9 cellular contexts compared by ENCODE assay signal in the genomic region with DNA sequence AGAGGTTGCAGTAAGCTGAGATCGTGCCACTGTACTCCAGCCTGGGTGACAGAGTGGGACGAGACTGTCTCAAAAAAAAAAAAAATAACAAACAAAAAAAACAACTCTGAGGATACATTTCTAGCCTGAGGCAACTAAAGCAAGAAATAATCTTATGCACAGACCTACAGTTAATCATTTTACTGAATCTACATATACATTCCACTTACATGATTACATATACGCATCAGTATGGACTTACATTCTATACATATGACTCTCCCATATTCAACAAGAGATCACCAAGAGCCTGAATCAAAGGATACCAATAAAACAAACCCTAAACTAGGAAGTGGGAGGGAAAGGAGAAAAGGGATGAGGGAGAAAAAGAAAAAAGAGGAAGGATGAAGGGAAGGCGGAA. TPM values are rescaled to one million over a fixed set of nuclear protein-coding genes. Genes with fewer than 3 reads are reported as not detected.
DNase-seq lines count a peak whose midpoint lies in the region; ATAC-seq and TF ChIP-seq lines count a peak whose summit lies in the region.
"Had no signal": no experiment of that assay in that cellular context is flagged by ENCODE, and none has a peak within 500 bp of the region (broad histone marks: within the 10 kb centered on the region; RNA-seq: fewer than 3 reads in every experiment).

No MANE protein-coding gene starts in this region.

- H3K4me3 ChIP-seq in esophagus squamous epithelium = peak overlapping the region in 3 of 4 donors; percentile 68 to 90 (median 76)
- peak overlapping the region; percentile 89 for H3K4me3 ChIP-seq in smooth muscle cell

- H3K9me3 ChIP-seq in esophagus squamous epithelium = no peaks in the 10 kb centered on the region
- no peaks in the 10 kb centered on the region for H3K9me3 ChIP-seq in smooth muscle cell (replicated peaks; ENCODE audit: low read depth)
- H3K9me3 ChIP-seq: uterus had no signal

- CTCF ChIA-PET in T-cell (lab: Charles Lee) = interaction anchor here in 1 of 2 donors (1.7 kb wide), 1 partner anchor 426 kb away, joined by 13 read pairs; no protein-coding TSS in a partner anchor

- H3F3A ChIP-seq in smooth muscle cell (ENCODE audit: low read depth) = no peaks in the 10 kb centered on the region

- H3K27me3 ChIP-seq in esophagus squamous epithelium (no peaks in the 10 kb centered on the region), smooth muscle cell (ENCODE audit: low read depth) (no peaks in the 10 kb centered on the region)
- H3K27me3 ChIP-seq: uterus had no signal

- TF ChIP-seq POLR2A in esophagus squamous epithelium (IDR thresholded peaks at IDR 0.05) = no peak

- no peak for DNase-seq in activated CD4-positive, alpha-beta T cell treated with anti-CD3 and anti-CD28 coated beads, Interleukin-2, amount 10 ng/mL, durations not matched to agents 24 days and 14 days
- DNase-seq in activated CD4-positive, alpha-beta T cell treated with anti-CD3 and anti-CD28 coated beads, Interleukin-2, amount 50 U/mL, for 1 hour = no peak
- DNase-seq in T-cell = no peak
- DNase-seq in esophagus squamous epithelium (lab: John Stamatoyannopoulos, UW) = no peak
- no peak for DNase-seq in smooth muscle cell (lab: John Stamatoyannopoulos, UW; ENCODE audit: unreplicated experiment)
- DNase-seq in NCI-H2107 (lab: John Stamatoyannopoulos, UW) = no peak
- DNase-seq in ureter (ENCODE audit: low spot score) = no peak
- no peak for DNase-seq in GM19240 (ENCODE audit: insufficient read length, low spot score)
- DNase-seq: uterus had no signal

- H3K9me3 Mint-ChIP-seq in activated CD4-positive, alpha-beta T cell treated with anti-CD3 and anti-CD28 coated beads, Interleukin-2, amount 10 ng/mL, durations not matched to agents 24 days and 14 days = peaks cover 3% of the 10 kb centered on the region
- no peaks in the 10 kb centered on the region for H3K9me3 Mint-ChIP-seq in T-cell

- peaks cover 38% of the 10 kb centered on the region for H3K4me1 Mint-ChIP-seq in activated CD4-positive, alpha-beta T cell treated with anti-CD3 and anti-CD28 coated beads, Interleukin-2, amount 10 ng/mL, durations not matched to agents 24 days and 14 days
- H3K4me1 Mint-ChIP-seq in T-cell = peaks cover 38 to 44% (median 39%) of the 10 kb centered on the region in 3 donors

- intact Hi-C loops in activated CD4-positive, alpha-beta T cell treated with anti-CD3 and anti-CD28 coated beads, Interleukin-2, amount 10 ng/mL, durations not matched to agents 24 days and 14 days (cut with micrococcal nuclease) = loop anchor here (2.0 to 5.0 kb wide), 3 partner anchors 46 to 423 kb away; a partner anchor contains a TSS
- intact Hi-C loops in esophagus squamous epithelium (cut with DNase I) = no loop called here

- H3K36me3 Mint-ChIP-seq in activated CD4-positive, alpha-beta T cell treated with anti-CD3 and anti-CD28 coated beads, Interleukin-2, amount 10 ng/mL, durations not matched to agents 24 days and 14 days (ENCODE audit: low read depth) = peaks cover 47% of the 10 kb centered on the region
- peaks cover 17% of the 10 kb centered on the region for H3K36me3 Mint-ChIP-seq in T-cell

- peaks cover 27% of the 10 kb centered on the region for H3K79me2 ChIP-seq in smooth muscle cell (ENCODE audit: low read depth)

- peak overlapping the region; percentile 90 for H3K4me2 ChIP-seq in smooth muscle cell

- H3K36me3 ChIP-seq in esophagus squamous epithelium (peaks cover 0 to 23% (median 0%) of the 10 kb centered on the region in 3 donors), smooth muscle cell (ENCODE audit: low read depth) (no peaks in the 10 kb centered on the region)
- H3K36me3 ChIP-seq: uterus had no signal

- no peak overlapping the region for H3K27ac ChIP-seq in esophagus squamous epithelium
- peak overlapping the region; percentile 80 for H3K27ac ChIP-seq in smooth muscle cell (ENCODE audit: low read depth)

- POLR2A ChIA-PET in T-cell (lab: Charles Lee) = interaction anchor here in 1 of 2 donors (1.4 to 1.6 kb wide), 2 partner anchors 65 to 143 kb away, joined by 6 to 9 read pairs; no protein-coding TSS in a partner anchor

- no peaks in the 10 kb centered on the region for H4K20me1 ChIP-seq in smooth muscle cell (ENCODE audit: low read depth)

- peak overlapping the region; percentile 86 for H3K4me3 Mint-ChIP-seq in activated CD4-positive, alpha-beta T cell treated with anti-CD3 and anti-CD28 coated beads, Interleukin-2, amount 10 ng/mL, durations not matched to agents 24 days and 14 days
- H3K4me3 Mint-ChIP-seq in T-cell = peak overlapping the region; percentile 95 to 97 (median 96)

- H3K4me1 ChIP-seq in esophagus squamous epithelium (peaks cover 6 to 27% (median 15%) of the 10 kb centered on the region in 3 donors), smooth muscle cell (ENCODE audit: low read depth) (peaks cover 11% of the 10 kb centered on the region)
- H3K4me1 ChIP-seq: uterus had no signal

- 91 to 97% methylated on average over 4 of the region's 4 CpGs for WGBS in esophagus squamous epithelium, 2 donors
- 94% methylated on average over 4 of the region's 4 CpGs for WGBS in smooth muscle cell (ENCODE audit: low lambda C conversion rate)

- no peak for ATAC-seq in T-cell (replicated peaks in 1 of 4)

- H3K9ac ChIP-seq in smooth muscle cell (ENCODE audit: low read depth) = peak overlapping the region; percentile 94

- H3K27me3 Mint-ChIP-seq in activated CD4-positive, alpha-beta T cell treated with anti-CD3 and anti-CD28 coated beads, Interleukin-2, amount 10 ng/mL, durations not matched to agents 24 days and 14 days = no peaks in the 10 kb centered on the region
- H3K27me3 Mint-ChIP-seq in T-cell = no peaks in the 10 kb centered on the region

- no peak overlapping the region for H2AFZ ChIP-seq in smooth muscle cell (ENCODE audit: low read depth)

- TF ChIP-seq CTCF in esophagus squamous epithelium (IDR thresholded peaks at IDR 0.05) (no peak), smooth muscle cell (IDR thresholded peaks at IDR 0.05; ENCODE audit: borderline replicate concordance, insufficient read depth, poor library complexity, severe bottlenecking) (no peak)

- H3K27ac Mint-ChIP-seq in activated CD4-positive, alpha-beta T cell treated with anti-CD3 and anti-CD28 coated beads, Interleukin-2, amount 10 ng/mL, durations not matched to agents 24 days and 14 days = peak overlapping the region; percentile 35
- H3K27ac Mint-ChIP-seq in T-cell = peak overlapping the region; percentile 56 to 63

RNA-seq across cellular contexts. Expression of a gene that starts 1.1 kb away (rescaled TPM):
- 60.9 and 61.7 TPM in 2 replicates for total RNA-seq in activated CD4-positive, alpha-beta T cell treated with anti-CD3 and anti-CD28 coated beads, Interleukin-2, amount 10 ng/mL, durations not matched to agents 24 days and 14 days
- total RNA-seq in T-cell = 10 to 100 TPM; 23.1 to 34.1 (median 31.8) TPM
- total RNA-seq in esophagus squamous epithelium = 10 to 100 TPM; 13.9 to 30.5 (median 27.3) TPM
- 68.3 and 103 TPM in 2 replicates for total RNA-seq in smooth muscle cell
- polyA plus RNA-seq in smooth muscle cell = 62.0 and 66.4 TPM in 2 replicates
- 53.1 TPM for total RNA-seq in ureter

RNA-seq across cellular contexts. Expression of a gene that starts 50.1 kb away (rescaled TPM):
- 11.7 and 12.0 TPM in 2 replicates for total RNA-seq in activated CD4-positive, alpha-beta T cell treated with anti-CD3 and anti-CD28 coated beads, Interleukin-2, amount 10 ng/mL, durations not matched to agents 24 days and 14 days
- total RNA-seq in T-cell (10 to 100 TPM in 2 of 5 donors, 1 to 10 TPM in 3; 3.4 to 13.2 (median 9.7) TPM), esophagus squamous epithelium (10 to 100 TPM in 3 of 4 donors, 1 to 10 TPM in 1; 9.7 to 16.0 (median 11.3) TPM), smooth muscle cell (18.5 and 23.5 TPM in 2 replicates), ureter (6.7 TPM)
- 4.9 and 6.6 TPM in 2 replicates for polyA plus RNA-seq in smooth muscle cell

RNA-seq across cellular contexts. Expression of a gene that starts 50.4 kb away (rescaled TPM):
- total RNA-seq in activated CD4-positive, alpha-beta T cell treated with anti-CD3 and anti-CD28 coated beads, Interleukin-2, amount 10 ng/mL, durations not matched to agents 24 days and 14 days = 10.4 and 13.1 TPM in 2 replicates
- total RNA-seq in T-cell (10 to 100 TPM; 14.3 to 18.1 (median 15.4) TPM), esophagus squamous epithelium (1 to 10 TPM; 4.5 to 7.0 (median 6.1) TPM), smooth muscle cell (9.5 and 10.5 TPM in 2 replicates), ureter (10.0 TPM)
- polyA plus RNA-seq in smooth muscle cell = 4.5 and 7.3 TPM in 2 replicates

RNA-seq across cellular contexts. Expression of a gene that starts 58.6 kb away (rescaled TPM):
- total RNA-seq in activated CD4-positive, alpha-beta T cell treated with anti-CD3 and anti-CD28 coated beads, Interleukin-2, amount 10 ng/mL, durations not matched to agents 24 days and 14 days = 207 and 219 TPM in 2 replicates
- total RNA-seq in T-cell = 10 to 100 TPM; 40.8 to 93.8 (median 88.1) TPM
- total RNA-seq in esophagus squamous epithelium = 10 to 100 TPM; 67.8 to 86.3 (median 76.0) TPM
- 135 and 164 TPM in 2 replicates for total RNA-seq in smooth muscle cell
- polyA plus RNA-seq in smooth muscle cell = 472 and 509 TPM in 2 replicates
- total RNA-seq in ureter = 146 TPM
